34 cellular contexts compared by ENCODE assay signal in the genomic region with DNA sequence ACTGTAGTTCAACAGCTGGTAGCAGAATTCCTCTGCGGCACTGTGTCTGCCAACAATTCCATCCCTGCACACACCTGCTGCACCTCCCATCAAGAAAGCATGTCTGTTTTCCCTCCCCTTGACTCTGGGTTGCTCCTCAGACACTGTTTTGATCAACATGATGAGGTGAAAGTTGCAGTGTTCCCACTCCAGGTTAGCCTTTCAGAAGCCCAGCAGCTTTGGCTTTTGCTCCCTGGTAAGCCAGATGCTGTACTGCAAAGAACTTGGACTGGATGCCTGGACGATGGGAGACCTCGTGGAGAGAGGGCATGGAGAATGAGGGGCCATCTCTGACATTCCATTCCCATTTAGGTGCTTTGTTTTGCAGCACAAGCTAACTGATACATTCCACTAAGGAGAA.
"Had no signal": no experiment of that assay in that cellular context is flagged by ENCODE, and none has a peak within 500 bp of the region (broad histone marks: within the 10 kb centered on the region; RNA-seq: fewer than 3 reads in every experiment).

No MANE protein-coding gene starts in this region.

- H3K27ac ChIP-seq: adrenal gland, body of pancreas, heart left ventricle, WERI-Rb-1 had no signal

- H3K9me3 ChIP-seq: adrenal gland, body of pancreas, heart left ventricle had no signal

- H3K27me3 Mint-ChIP-seq: activated naive CD4-positive, alpha-beta T cell treated with anti-CD3 and anti-CD28 coated beads, Interleukin-2, amount 50 U/mL, for 24 hours; activated naive CD8-positive, alpha-beta T cell treated with anti-CD3 and anti-CD28 coated beads for 36 hours; activated T-cell treated with anti-CD3 and anti-CD28 coated beads, Interleukin-2, amount 50 U/mL, for 24 hours had no signal

- H3K4me3 Mint-ChIP-seq: activated B cell treated with CpG ODN at 0.5 μM for 24 hours; activated CD8-positive, alpha-beta memory T cell treated with anti-CD3 and anti-CD28 coated beads, Interleukin-2, amount 10 ng/mL, durations not matched to agents 7 days and 5 days; activated CD8-positive, alpha-beta T cell treated with anti-CD3 and anti-CD28 coated beads for 36 hours; activated naive CD4-positive, alpha-beta T cell treated with anti-CD3 and anti-CD28 coated beads for 36 hours; activated naive CD4-positive, alpha-beta T cell treated with anti-CD3 and anti-CD28 coated beads, Interleukin-2, amount 50 U/mL, for 24 hours; activated naive CD8-positive, alpha-beta T cell treated with anti-CD3 and anti-CD28 coated beads for 36 hours; activated naive CD8-positive, alpha-beta T cell treated with anti-CD3 and anti-CD28 coated beads, Interleukin-2, amount 50 U/mL, for 24 hours; activated T-cell treated with anti-CD3 and anti-CD28 coated beads, Interleukin-2, amount 50 U/mL, for 24 hours; activated T-cell treated with anti-CD3 and anti-CD28 coated beads, Interleukin-2, amount 50 U/mL, for 72 hours; activated T-helper 17 cell treated with anti-CD3 and anti-CD28 coated beads, Interleukin-2, amount 50 U/mL, for 72 hours; T-helper 17 cell; T-helper 2 cell treated with Interferon-gamma antibody and Interleukin-4, amounts not matched to agents 5 μg/mL and 100 μg/mL, for 36 hours had no signal

- H3K27ac Mint-ChIP-seq: activated B cell treated with CpG ODN at 0.5 μM for 24 hours; activated CD8-positive, alpha-beta memory T cell treated with anti-CD3 and anti-CD28 coated beads, Interleukin-2, amount 10 ng/mL, durations not matched to agents 7 days and 5 days; activated CD8-positive, alpha-beta T cell treated with anti-CD3 and anti-CD28 coated beads for 36 hours; activated naive CD4-positive, alpha-beta T cell treated with anti-CD3 and anti-CD28 coated beads for 36 hours; activated naive CD4-positive, alpha-beta T cell treated with anti-CD3 and anti-CD28 coated beads, Interleukin-2, amount 50 U/mL, for 24 hours; activated naive CD8-positive, alpha-beta T cell treated with anti-CD3 and anti-CD28 coated beads for 36 hours; activated naive CD8-positive, alpha-beta T cell treated with anti-CD3 and anti-CD28 coated beads, Interleukin-2, amount 50 U/mL, for 24 hours; activated T-cell treated with anti-CD3 and anti-CD28 coated beads, Interleukin-2, amount 50 U/mL, for 24 hours; activated T-cell treated with anti-CD3 and anti-CD28 coated beads, Interleukin-2, amount 50 U/mL, for 72 hours; activated T-helper 17 cell treated with anti-CD3 and anti-CD28 coated beads, Interleukin-2, amount 50 U/mL, for 72 hours; T-helper 17 cell; T-helper 2 cell treated with Interferon-gamma antibody and Interleukin-4, amounts not matched to agents 5 μg/mL and 100 μg/mL, for 36 hours had no signal

- DNase-seq: activated B cell treated with CpG ODN at 0.5 μM for 24 hours; activated CD4-positive, alpha-beta T cell treated with anti-CD3 and anti-CD28 coated beads for 48 hours; activated CD4-positive, alpha-beta T cell treated with anti-CD3 and anti-CD28 coated beads, Interleukin-2, amount 50 U/mL, for 1 hour; activated CD4-positive, alpha-beta T cell treated with anti-CD3 and anti-CD28 coated beads, Interleukin-2, amount 50 U/mL, for 48 hours; activated CD8-positive, alpha-beta memory T cell treated with anti-CD3 and anti-CD28 coated beads, Interleukin-2, amount 10 ng/mL, durations not matched to agents 7 days and 5 days; activated CD8-positive, alpha-beta memory T cell treated with anti-CD3 and anti-CD28 coated beads, Interleukin-2, amount 50 U/mL, for 4 hours; activated CD8-positive, alpha-beta T cell treated with anti-CD3 and anti-CD28 coated beads for 36 hours; activated effector memory CD4-positive, alpha-beta T cell treated with anti-CD3 and anti-CD28 coated beads, Interleukin-2, amount 50 U/mL, for 16 hours; activated naive CD4-positive, alpha-beta T cell treated with anti-CD3 and anti-CD28 coated beads for 36 hours; activated naive CD8-positive, alpha-beta T cell treated with anti-CD3 and anti-CD28 coated beads for 36 hours; activated naive CD8-positive, alpha-beta T cell treated with anti-CD3 and anti-CD28 coated beads, Interleukin-2, amount 50 U/mL, for 24 hours; activated T-cell treated with anti-CD3 and anti-CD28 coated beads for 4 hours; activated T-cell treated with anti-CD3 and anti-CD28 coated beads, Interleukin-2, amount 50 U/mL, for 24 hours; activated T-cell treated with anti-CD3 and anti-CD28 coated beads, Interleukin-2, amount 50 U/mL, for 72 hours; amygdala; aorta; body of pancreas; caudate nucleus; effector CD8-positive, alpha-beta T cell; foreskin fibroblast; glutamatergic neuron; heart left ventricle; T-helper 1 cell; T-helper 17 cell; T1000; WERI-Rb-1 had no signal

- H3K4me3 ChIP-seq: adrenal gland, body of pancreas, heart left ventricle had no signal

- H3K4me1 Mint-ChIP-seq: activated B cell treated with CpG ODN at 0.5 μM for 24 hours; activated CD8-positive, alpha-beta memory T cell treated with anti-CD3 and anti-CD28 coated beads, Interleukin-2, amount 10 ng/mL, durations not matched to agents 7 days and 5 days; activated naive CD4-positive, alpha-beta T cell treated with anti-CD3 and anti-CD28 coated beads, Interleukin-2, amount 50 U/mL, for 24 hours; activated naive CD8-positive, alpha-beta T cell treated with anti-CD3 and anti-CD28 coated beads for 36 hours; activated naive CD8-positive, alpha-beta T cell treated with anti-CD3 and anti-CD28 coated beads, Interleukin-2, amount 50 U/mL, for 24 hours; activated T-helper 17 cell treated with anti-CD3 and anti-CD28 coated beads, Interleukin-2, amount 50 U/mL, for 72 hours had no signal

- H3K36me3 Mint-ChIP-seq: activated CD8-positive, alpha-beta memory T cell treated with anti-CD3 and anti-CD28 coated beads, Interleukin-2, amount 10 ng/mL, durations not matched to agents 7 days and 5 days; activated naive CD4-positive, alpha-beta T cell treated with anti-CD3 and anti-CD28 coated beads, Interleukin-2, amount 50 U/mL, for 24 hours; activated naive CD8-positive, alpha-beta T cell treated with anti-CD3 and anti-CD28 coated beads for 36 hours had no signal

- H3K27me3 ChIP-seq: adrenal gland, body of pancreas had no signal

- H3K9me3 Mint-ChIP-seq: activated B cell treated with CpG ODN at 0.5 μM for 24 hours; activated CD8-positive, alpha-beta T cell treated with anti-CD3 and anti-CD28 coated beads for 36 hours; activated naive CD4-positive, alpha-beta T cell treated with anti-CD3 and anti-CD28 coated beads for 36 hours; activated naive CD4-positive, alpha-beta T cell treated with anti-CD3 and anti-CD28 coated beads, Interleukin-2, amount 50 U/mL, for 24 hours; activated naive CD8-positive, alpha-beta T cell treated with anti-CD3 and anti-CD28 coated beads for 36 hours; activated naive CD8-positive, alpha-beta T cell treated with anti-CD3 and anti-CD28 coated beads, Interleukin-2, amount 50 U/mL, for 24 hours; activated T-cell treated with anti-CD3 and anti-CD28 coated beads, Interleukin-2, amount 50 U/mL, for 24 hours; activated T-cell treated with anti-CD3 and anti-CD28 coated beads, Interleukin-2, amount 50 U/mL, for 72 hours; activated T-helper 17 cell treated with anti-CD3 and anti-CD28 coated beads, Interleukin-2, amount 50 U/mL, for 72 hours; T-helper 2 cell treated with Interferon-gamma antibody and Interleukin-4, amounts not matched to agents 5 μg/mL and 100 μg/mL, for 36 hours had no signal

- H3K4me1 ChIP-seq: adrenal gland, body of pancreas had no signal

- ATAC-seq: activated CD4-positive, CD25-positive, alpha-beta regulatory T cell treated with anti-CD3 and anti-CD28 coated beads, Interleukin-2, amount 50 U/mL, for 24 hours; activated CD8-positive, alpha-beta memory T cell treated with anti-CD3 and anti-CD28 coated beads, Interleukin-2, amount 10 ng/mL, durations not matched to agents 7 days and 5 days; activated CD8-positive, alpha-beta T cell treated with anti-CD3 and anti-CD28 coated beads for 36 hours; activated naive CD8-positive, alpha-beta T cell treated with anti-CD3 and anti-CD28 coated beads, Interleukin-2, amount 50 U/mL, for 24 hours; activated T-cell treated with anti-CD3 and anti-CD28 coated beads, Interleukin-2, amount 50 U/mL, for 72 hours; activated T-helper 17 cell treated with anti-CD3 and anti-CD28 coated beads, Interleukin-2, amount 50 U/mL, for 72 hours; body of pancreas; esophagus mucosa; heart left ventricle; T-helper 17 cell had no signal

- FAIRE-seq: colon, frontal cortex had no signal
